9 cellular contexts compared by ENCODE assay signal in the genomic region with DNA sequence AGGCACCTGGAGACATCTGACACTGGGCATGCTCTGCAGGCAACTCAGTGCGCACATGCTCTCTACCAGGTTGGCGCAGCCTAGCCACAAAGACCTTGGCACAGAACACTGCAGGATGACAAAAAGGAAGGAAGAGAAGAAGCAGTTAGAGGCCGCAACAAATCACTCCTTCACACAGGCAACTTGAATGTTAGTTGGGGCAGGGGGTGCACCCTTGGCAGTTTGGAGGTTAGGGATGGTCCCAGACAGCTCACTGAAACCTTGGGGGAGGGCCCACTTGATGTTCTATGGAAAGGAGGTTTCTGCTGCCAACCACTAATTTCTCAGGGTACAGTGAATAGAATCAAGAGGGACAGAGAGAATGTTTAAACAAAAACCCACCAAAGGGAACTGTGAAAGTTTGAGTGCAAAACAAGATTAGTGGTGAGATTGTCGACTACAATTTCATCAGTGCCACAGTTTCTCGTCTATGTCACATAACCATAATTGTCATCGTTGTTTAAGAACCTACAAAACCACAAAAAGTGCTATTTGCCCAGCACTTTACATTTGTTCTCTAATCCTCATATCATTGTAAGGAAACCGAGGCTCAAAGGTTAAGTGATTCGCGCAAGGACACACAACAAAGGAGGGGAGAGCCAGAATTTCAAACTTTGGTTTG. TPM values are rescaled to one million over a fixed set of nuclear protein-coding genes. Genes with fewer than 3 reads are reported as not detected.
DNase-seq lines count a peak whose midpoint lies in the region; ATAC-seq lines count a peak whose summit lies in the region.
"Had no signal": no experiment of that assay in that cellular context is flagged by ENCODE, and none has a peak within 500 bp of the region (broad histone marks: within the 10 kb centered on the region; RNA-seq: fewer than 3 reads in every experiment).

No MANE protein-coding gene starts in this region.

- H3K27me3 Mint-ChIP-seq in activated naive CD8-positive, alpha-beta T cell treated with anti-CD3 and anti-CD28 coated beads for 36 hours, result no peaks in the 10 kb centered on the region

- peak overlapping the region; percentile 96 for H3K27ac Mint-ChIP-seq in activated naive CD8-positive, alpha-beta T cell treated with anti-CD3 and anti-CD28 coated beads for 36 hours

- no peaks in the 10 kb centered on the region for H3K9me3 Mint-ChIP-seq in activated naive CD8-positive, alpha-beta T cell treated with anti-CD3 and anti-CD28 coated beads for 36 hours

- DNase-seq in activated naive CD8-positive, alpha-beta T cell treated with anti-CD3 and anti-CD28 coated beads for 36 hours, result peak; percentile 75
- peak; percentile 36 to 66 for DNase-seq in stimulated activated CD4-positive, alpha-beta T cell treated with anti-CD3 and anti-CD28 coated beads, Interleukin-12 subunit alpha, Interleukin-12 subunit beta, amount 100 ng/mL, for 24 hours (ENCODE audit: low read depth in 2 of 2)
- DNase-seq in OCI-M1 (lab: John Stamatoyannopoulos, UW) (no peak), germinal center (ENCODE audit: low spot score) (no peak), NCI-H128 (lab: John Stamatoyannopoulos, UW; ENCODE audit: unreplicated experiment) (no peak)
- DNase-seq: kidney had no signal

- peak; percentile 57 for ATAC-seq in GM18511 (IDR thresholded peaks at IDR 0.05; ENCODE audit: unreplicated experiment)
- ATAC-seq in HG03558 (IDR thresholded peaks at IDR 0.05; ENCODE audit: extremely low read depth, unreplicated experiment), result peak; percentile 23
- no peak for ATAC-seq in HG02759 (IDR thresholded peaks at IDR 0.05; ENCODE audit: unreplicated experiment)

- H3K36me3 Mint-ChIP-seq in activated naive CD8-positive, alpha-beta T cell treated with anti-CD3 and anti-CD28 coated beads for 36 hours, result peaks cover 31% of the 10 kb centered on the region

- peak overlapping the region; percentile 69 for H3K4me3 Mint-ChIP-seq in activated naive CD8-positive, alpha-beta T cell treated with anti-CD3 and anti-CD28 coated beads for 36 hours

- H3K4me1 Mint-ChIP-seq in activated naive CD8-positive, alpha-beta T cell treated with anti-CD3 and anti-CD28 coated beads for 36 hours, result peaks cover 94% of the 10 kb centered on the region

RNA-seq across cellular contexts. Expression of gene FBXW11, which starts 48.7 kb away (rescaled TPM):
- total RNA-seq in activated naive CD8-positive, alpha-beta T cell treated with anti-CD3 and anti-CD28 coated beads for 36 hours, result 10 to 100 TPM; 55.1 to 60.8 TPM

Comparison
In these comparisons a context has a peak if more than half of its experiments do, and no peak if none do; other contexts are left out.
1. DNase-seq: peak in activated naive CD8-positive, alpha-beta T cell treated with anti-CD3 and anti-CD28 coated beads for 36 hours (single experiment) and stimulated activated CD4-positive, alpha-beta T cell treated with anti-CD3 and anti-CD28 coated beads, Interleukin-12 subunit alpha, Interleukin-12 subunit beta, amount 100 ng/mL, for 24 hours (2 of 2); none in OCI-M1 (single experiment), germinal center (single experiment) and NCI-H128 (single experiment).